29 cellular contexts compared by ENCODE assay signal in the genomic region with DNA sequence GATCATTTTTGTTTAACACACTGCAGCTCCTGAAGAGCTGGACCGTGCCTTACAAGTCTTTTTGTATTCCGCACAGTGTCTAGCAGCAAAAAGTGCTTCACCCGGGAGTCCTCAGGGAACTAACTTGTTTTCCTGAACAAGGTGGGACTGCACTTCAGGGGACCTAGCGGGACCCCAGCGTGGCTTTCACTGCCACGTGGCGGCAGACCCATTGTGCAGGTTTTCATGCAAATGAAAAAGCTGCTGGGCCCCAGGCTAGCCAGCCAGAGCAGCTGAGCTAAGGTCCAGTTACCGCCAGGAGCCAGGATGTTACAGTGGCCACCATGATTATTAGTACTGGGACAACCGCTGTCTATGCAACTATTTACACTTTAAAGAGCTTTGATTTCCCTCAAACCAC.
"Had no signal": no experiment of that assay in that cellular context is flagged by ENCODE, and none has a peak within 500 bp of the region (broad histone marks: within the 10 kb centered on the region; RNA-seq: fewer than 3 reads in every experiment).

No MANE protein-coding gene starts in this region.

- H3K36me3 ChIP-seq: ascending aorta, breast epithelium, cardiac muscle cell, colonic mucosa, gastroesophageal sphincter had no signal

- H3K4me1 ChIP-seq: ascending aorta, breast epithelium, colonic mucosa, gastroesophageal sphincter had no signal

- H3K27me3 Mint-ChIP-seq: activated T-cell treated with anti-CD3 and anti-CD28 coated beads, Interleukin-2, amount 50 U/mL, for 24 hours had no signal

- H3K27me3 ChIP-seq: ascending aorta, breast epithelium, cardiac muscle cell, colonic mucosa, dorsolateral prefrontal cortex, gastroesophageal sphincter had no signal

- H3K9me3 Mint-ChIP-seq: activated CD4-positive, alpha-beta memory T cell treated with anti-CD3 and anti-CD28 coated beads, Interleukin-2, amount 10 ng/mL, durations not matched to agents 7 days and 5 days; activated CD4-positive, alpha-beta T cell treated with anti-CD3 and anti-CD28 coated beads, Interleukin-2, amount 10 ng/mL, durations not matched to agents 7 days and 5 days; activated naive CD4-positive, alpha-beta T cell treated with anti-CD3 and anti-CD28 coated beads, Interleukin-2, amount 10 ng/mL, durations not matched to agents 7 days and 5 days; activated naive CD4-positive, alpha-beta T cell treated with anti-CD3 and anti-CD28 coated beads, Interleukin-2, amount 50 U/mL, for 72 hours; activated naive CD8-positive, alpha-beta T cell treated with anti-CD3 and anti-CD28 coated beads, Interleukin-2, amount 10 ng/mL, durations not matched to agents 7 days and 5 days; activated T-cell treated with anti-CD3 and anti-CD28 coated beads, Interleukin-2, amount 50 U/mL, for 24 hours; activated T-cell treated with anti-CD3 and anti-CD28 coated beads, Interleukin-2, amount 50 U/mL, for 72 hours; brain; endodermal cell had no signal

- H3K4me1 Mint-ChIP-seq: activated CD4-positive, alpha-beta memory T cell treated with anti-CD3 and anti-CD28 coated beads, Interleukin-2, amount 10 ng/mL, durations not matched to agents 7 days and 5 days; activated CD4-positive, alpha-beta T cell treated with anti-CD3 and anti-CD28 coated beads, Interleukin-2, amount 10 ng/mL, durations not matched to agents 7 days and 5 days; activated naive CD4-positive, alpha-beta T cell treated with anti-CD3 and anti-CD28 coated beads, Interleukin-2, amount 10 ng/mL, durations not matched to agents 7 days and 5 days; activated naive CD8-positive, alpha-beta T cell treated with anti-CD3 and anti-CD28 coated beads, Interleukin-2, amount 10 ng/mL, durations not matched to agents 7 days and 5 days had no signal

- H3K36me3 Mint-ChIP-seq: activated naive CD4-positive, alpha-beta T cell treated with anti-CD3 and anti-CD28 coated beads, Interleukin-2, amount 10 ng/mL, durations not matched to agents 7 days and 5 days; activated naive CD4-positive, alpha-beta T cell treated with anti-CD3 and anti-CD28 coated beads, Interleukin-2, amount 50 U/mL, for 72 hours; activated naive CD8-positive, alpha-beta T cell treated with anti-CD3 and anti-CD28 coated beads, Interleukin-2, amount 10 ng/mL, durations not matched to agents 7 days and 5 days; brain had no signal

- H3K27ac ChIP-seq: ascending aorta, breast epithelium, cardiac muscle cell, colonic mucosa, dorsolateral prefrontal cortex, gastroesophageal sphincter had no signal

- H3K9me3 ChIP-seq: ascending aorta, breast epithelium, colonic mucosa, gastroesophageal sphincter had no signal

- DNase-seq: activated CD4-positive, alpha-beta memory T cell treated with anti-CD3 and anti-CD28 coated beads, Interleukin-2, amount 10 ng/mL, durations not matched to agents 7 days and 5 days; activated CD4-positive, alpha-beta T cell treated with anti-CD3 and anti-CD28 coated beads for 1 hour; activated CD4-positive, alpha-beta T cell treated with anti-CD3 and anti-CD28 coated beads for 4 hours; activated CD4-positive, alpha-beta T cell treated with anti-CD3 and anti-CD28 coated beads, Interleukin-2, amount 10 ng/mL, durations not matched to agents 7 days and 5 days; activated CD4-positive, alpha-beta T cell treated with anti-CD3 and anti-CD28 coated beads, Interleukin-2, amount 50 U/mL, for 4 hours; activated CD8-positive, alpha-beta memory T cell treated with anti-CD3 and anti-CD28 coated beads, Interleukin-2, amount 50 U/mL, for 48 hours; activated gamma-delta T cell; activated naive CD4-positive, alpha-beta T cell; activated naive CD4-positive, alpha-beta T cell treated with anti-CD3 and anti-CD28 coated beads, Interleukin-2, amount 10 ng/mL, durations not matched to agents 7 days and 5 days; activated naive CD8-positive, alpha-beta T cell treated with anti-CD3 and anti-CD28 coated beads, Interleukin-2, amount 10 ng/mL, durations not matched to agents 7 days and 5 days; activated T-cell treated with anti-CD3 and anti-CD28 coated beads for 4 hours; activated T-cell treated with anti-CD3 and anti-CD28 coated beads, Interleukin-2, amount 50 U/mL, for 24 hours; activated T-cell treated with anti-CD3 and anti-CD28 coated beads, Interleukin-2, amount 50 U/mL, for 72 hours; central memory CD4-positive, alpha-beta T cell; cerebellar nuclear complex; colonic mucosa; dorsolateral prefrontal cortex; effector memory CD4-positive, alpha-beta T cell; endodermal cell; foreskin fibroblast; head of caudate nucleus; T-helper 2 cell had no signal

- H3K4me3 Mint-ChIP-seq: activated CD4-positive, alpha-beta memory T cell treated with anti-CD3 and anti-CD28 coated beads, Interleukin-2, amount 10 ng/mL, durations not matched to agents 7 days and 5 days; activated CD4-positive, alpha-beta T cell treated with anti-CD3 and anti-CD28 coated beads, Interleukin-2, amount 10 ng/mL, durations not matched to agents 7 days and 5 days; activated naive CD4-positive, alpha-beta T cell treated with anti-CD3 and anti-CD28 coated beads, Interleukin-2, amount 10 ng/mL, durations not matched to agents 7 days and 5 days; activated naive CD8-positive, alpha-beta T cell treated with anti-CD3 and anti-CD28 coated beads, Interleukin-2, amount 10 ng/mL, durations not matched to agents 7 days and 5 days; activated T-cell treated with anti-CD3 and anti-CD28 coated beads, Interleukin-2, amount 50 U/mL, for 24 hours; activated T-cell treated with anti-CD3 and anti-CD28 coated beads, Interleukin-2, amount 50 U/mL, for 72 hours; brain; endodermal cell had no signal

- ATAC-seq: activated naive CD4-positive, alpha-beta T cell treated with anti-CD3 and anti-CD28 coated beads, Interleukin-2, amount 50 U/mL, for 72 hours; activated T-cell treated with anti-CD3 and anti-CD28 coated beads, Interleukin-2, amount 50 U/mL, for 72 hours; esophagus mucosa; gastroesophageal sphincter had no signal

- H3K27ac Mint-ChIP-seq: activated CD4-positive, alpha-beta memory T cell treated with anti-CD3 and anti-CD28 coated beads, Interleukin-2, amount 10 ng/mL, durations not matched to agents 7 days and 5 days; activated CD4-positive, alpha-beta T cell treated with anti-CD3 and anti-CD28 coated beads, Interleukin-2, amount 10 ng/mL, durations not matched to agents 7 days and 5 days; activated naive CD4-positive, alpha-beta T cell treated with anti-CD3 and anti-CD28 coated beads, Interleukin-2, amount 10 ng/mL, durations not matched to agents 7 days and 5 days; activated naive CD4-positive, alpha-beta T cell treated with anti-CD3 and anti-CD28 coated beads, Interleukin-2, amount 50 U/mL, for 72 hours; activated naive CD8-positive, alpha-beta T cell treated with anti-CD3 and anti-CD28 coated beads, Interleukin-2, amount 10 ng/mL, durations not matched to agents 7 days and 5 days; activated T-cell treated with anti-CD3 and anti-CD28 coated beads, Interleukin-2, amount 50 U/mL, for 24 hours; activated T-cell treated with anti-CD3 and anti-CD28 coated beads, Interleukin-2, amount 50 U/mL, for 72 hours; brain; endodermal cell had no signal

- H3K4me3 ChIP-seq: ascending aorta, breast epithelium, cardiac muscle cell, colonic mucosa, dorsolateral prefrontal cortex, gastroesophageal sphincter had no signal
